In the genomic region with DNA sequence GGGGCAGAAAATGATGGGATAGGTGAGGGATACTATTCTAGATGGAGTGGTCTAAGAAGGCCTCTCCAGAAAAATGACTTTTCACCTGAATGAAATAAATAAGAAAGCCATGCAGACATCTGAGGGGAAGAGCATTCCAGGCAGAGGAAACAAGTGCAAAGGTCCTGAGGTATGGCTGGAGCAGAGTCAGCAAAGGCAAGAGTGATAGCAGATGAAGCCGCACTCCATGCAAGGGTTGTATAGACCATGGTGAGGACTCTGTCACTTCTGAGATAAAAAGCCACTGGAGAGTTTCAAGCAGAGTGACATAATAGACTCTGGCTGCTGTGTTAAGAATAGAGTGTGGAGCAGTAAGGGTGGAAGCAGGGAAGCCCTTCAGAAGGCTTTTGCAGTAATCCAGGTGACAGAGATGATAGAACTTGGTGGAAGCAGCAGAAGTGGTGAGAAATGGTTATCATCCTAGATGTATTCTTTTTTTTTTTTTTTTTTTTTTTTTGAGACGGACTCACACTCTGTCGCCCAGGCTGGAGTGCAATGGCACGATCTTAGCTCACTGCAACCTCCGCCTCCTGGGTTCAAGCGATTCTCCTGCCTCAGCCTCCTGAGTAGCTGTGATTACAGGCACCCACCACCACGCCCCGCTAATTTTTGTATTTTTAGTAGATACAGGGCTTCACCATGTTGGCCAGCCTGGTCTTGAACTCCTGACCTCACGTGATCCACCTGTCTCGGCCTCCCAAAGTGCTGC, we compare ENCODE assay signal across 7 cellular contexts. TPM values are rescaled to one million over a fixed set of nuclear protein-coding genes. Genes with fewer than 3 reads are reported as not detected.
DNase-seq lines count a peak whose midpoint lies in the region; ATAC-seq, FAIRE-seq and TF ChIP-seq lines count a peak whose summit lies in the region.
"Not testable (repeated sequence)": the region's sequence is repeated elsewhere in the genome, so short reads cannot be mapped to it uniquely, and the experiment has no call there.

No MANE protein-coding gene starts in this region.

- CTCF ChIA-PET in CD8-positive, alpha-beta T cell (lab: Charles Lee): interaction anchor here (1.2 to 2.8 kb wide), 3 partner anchors 14 to 68 kb away, joined by 3 to 21 read pairs (median 5); no protein-coding TSS in a partner anchor
- CTCF ChIA-PET in activated CD4-positive, alpha-beta memory T cell treated with anti-CD3 and anti-CD28 coated beads, Interleukin-2, amount 10 ng/mL, durations not matched to agents 7 days and 5 days (lab: Charles Lee): interaction anchor here (0.7 to 1.8 kb wide), 4 partner anchors 60 to 122 kb away, joined by 3 to 6 read pairs (median 4); partner anchors contain the start of genes CCPG1 and PIERCE2
- CTCF ChIA-PET in K562 (lab: Yijun Ruan, JAX; ENCODE audit: low intra/inter-chr PET ratio): not testable (repeated sequence)

- DNase-seq in CD8-positive, alpha-beta T cell: peak in 1 of 7 experiments; percentile 41
- not testable (repeated sequence) for DNase-seq in activated CD4-positive, alpha-beta memory T cell treated with anti-CD3 and anti-CD28 coated beads, Interleukin-2, amount 10 ng/mL, durations not matched to agents 7 days and 5 days; activated T-helper 2 cell treated with anti-CD3 and anti-CD28 coated beads, Interferon-gamma antibody, Interleukin-2, Interleukin-4, amounts not matched to agents 10 μg/mL and 5 μg/mL and 100 μg/mL, durations not matched to agents 14 hours and 24 hours and 36 hours (ENCODE audit: low spot score); immature natural killer cell
- peak in 2 of 4 experiments; percentile 46 to 78 for DNase-seq in K562 (ENCODE audit: extremely low read depth in 1 of 4, low spot score in 3 of 4)

- H3K36me3 ChIP-seq in CD8-positive, alpha-beta T cell (ENCODE audit: insufficient read depth, low read length): not testable (repeated sequence)
- peaks cover 27% of the 10 kb centered on the region for H3K36me3 ChIP-seq in K562 (ENCODE audit: control insufficient read depth, insufficient read depth, low read length)
- peaks cover 13% of the 10 kb centered on the region for H3K36me3 ChIP-seq in neutrophil

- H3K9me1 ChIP-seq in K562 (ENCODE audit: control insufficient read depth, insufficient read depth, low read length): not testable (repeated sequence)

- not testable (repeated sequence) for H2AFZ ChIP-seq in K562 (ENCODE audit: low read depth, low read length)

- H3K9ac ChIP-seq in K562 (ENCODE audit: insufficient read depth in 1 of 2, low read depth in 2 of 2, low read length in 2 of 2): peak overlapping the region in 1 of 2 experiments; percentile 13; a peak in 2 of 4 replicates

- H3K4me1 ChIP-seq in CD8-positive, alpha-beta T cell (ENCODE audit: insufficient read depth, low read length): peaks cover 35% of the 10 kb centered on the region
- peaks cover 31 to 57% of the 10 kb centered on the region in 2 experiments for H3K4me1 ChIP-seq in K562 (replicated peaks in 1 of 2; ENCODE audit: control insufficient read depth in 2 of 2, insufficient read depth in 2 of 2, low read length in 2 of 2)
- peaks cover 82 to 87% of the 10 kb centered on the region in 2 experiments for H3K4me1 ChIP-seq in neutrophil (ENCODE audit: control insufficient read depth in 1 of 2, insufficient read depth in 1 of 2, low read depth in 1 of 2, low read length in 1 of 2)

- not testable (repeated sequence) for H3K27me3 ChIP-seq in CD8-positive, alpha-beta T cell (ENCODE audit: insufficient read depth, low read length); K562 (ENCODE audit: control insufficient read depth in 2 of 2, insufficient read depth in 2 of 2, low read length in 2 of 2); neutrophil

- POLR2A ChIA-PET in CD8-positive, alpha-beta T cell (lab: Charles Lee): interaction anchor here (1.6 kb wide), 1 partner anchor 10 kb away, joined by 8 read pairs; no protein-coding TSS in a partner anchor
- POLR2A ChIA-PET in activated CD4-positive, alpha-beta memory T cell treated with anti-CD3 and anti-CD28 coated beads, Interleukin-2, amount 10 ng/mL, durations not matched to agents 7 days and 5 days (lab: Charles Lee): interaction anchor here (0.7 to 3.2 kb wide), 4 partner anchors 18 to 92 kb away, joined by 3 to 14 read pairs (median 10); partner anchors contain the start of genes PIGB and PIGBOS1
- POLR2A ChIA-PET in K562 (lab: Yijun Ruan, JAX): interaction anchor here (0.9 to 1.7 kb wide), 3 partner anchors 8 to 121 kb away, joined by 3 to 4 read pairs (median 3); no protein-coding TSS in a partner anchor

- BruUV-seq in K562 (replicated peaks; lab: Mats Ljungman, UMichigan): not testable (repeated sequence)

- TF ChIP-seq POLR2A in K562 (conservative IDR thresholded peaks at IDR 0.05): not testable (repeated sequence)

- peak overlapping the region; percentile 96 for H3K4me3 Mint-ChIP-seq in CD8-positive, alpha-beta T cell
- H3K4me3 Mint-ChIP-seq in T-helper 1 cell treated with Interleukin-12 subunit alpha and Interleukin-12 subunit beta and Interleukin-4 antibody, amounts not matched to agents 30 μg/mL and 1 μg/mL, for 36 hours: peak overlapping the region; percentile 11
- H3K4me3 Mint-ChIP-seq in activated CD4-positive, alpha-beta memory T cell treated with anti-CD3 and anti-CD28 coated beads, Interleukin-2, amount 10 ng/mL, durations not matched to agents 7 days and 5 days: peak overlapping the region; percentile 94
- H3K4me3 Mint-ChIP-seq in activated T-helper 2 cell treated with anti-CD3 and anti-CD28 coated beads, Interferon-gamma antibody, Interleukin-2, Interleukin-4, amounts not matched to agents 10 μg/mL and 5 μg/mL and 100 μg/mL, durations not matched to agents 14 hours and 24 hours and 36 hours (ENCODE audit: low read depth): peak overlapping the region; percentile 91
- peak overlapping the region; percentile 51 to 97 (median 96) for H3K4me3 Mint-ChIP-seq in immature natural killer cell

- peak overlapping the region; percentile 57 for H3K4me2 ChIP-seq in K562 (ENCODE audit: insufficient read depth, low read length)

- peaks cover 71% of the 10 kb centered on the region for H3K4me1 Mint-ChIP-seq in CD8-positive, alpha-beta T cell (ENCODE audit: low read depth)
- peaks cover 70% of the 10 kb centered on the region for H3K4me1 Mint-ChIP-seq in T-helper 1 cell treated with Interleukin-12 subunit alpha and Interleukin-12 subunit beta and Interleukin-4 antibody, amounts not matched to agents 30 μg/mL and 1 μg/mL, for 36 hours (ENCODE audit: low read depth)
- peaks cover 76% of the 10 kb centered on the region for H3K4me1 Mint-ChIP-seq in activated CD4-positive, alpha-beta memory T cell treated with anti-CD3 and anti-CD28 coated beads, Interleukin-2, amount 10 ng/mL, durations not matched to agents 7 days and 5 days
- peaks cover 68% of the 10 kb centered on the region for H3K4me1 Mint-ChIP-seq in activated T-helper 2 cell treated with anti-CD3 and anti-CD28 coated beads, Interferon-gamma antibody, Interleukin-2, Interleukin-4, amounts not matched to agents 10 μg/mL and 5 μg/mL and 100 μg/mL, durations not matched to agents 14 hours and 24 hours and 36 hours (ENCODE audit: low read depth)
- H3K4me1 Mint-ChIP-seq in immature natural killer cell: peaks cover 77 to 82% of the 10 kb centered on the region in 2 donors

- peak; percentile 10; the same call in 1 of the 2 replicates for TF ChIP-seq EP300 in K562 (IDR thresholded peaks at IDR 0.05; ENCODE audit: low read length)

- not testable (repeated sequence) for H3K27ac ChIP-seq in CD8-positive, alpha-beta T cell (ENCODE audit: low read depth, low read length)
- peak overlapping the region; percentile 31; the same call in 1 of the 3 replicates for H3K27ac ChIP-seq in K562 (ENCODE audit: extremely low read depth, low read depth, low read length)
- H3K27ac ChIP-seq in neutrophil: peak overlapping the region; percentile 96

- H3K36me3 Mint-ChIP-seq in CD8-positive, alpha-beta T cell: peaks cover 25% of the 10 kb centered on the region
- H3K36me3 Mint-ChIP-seq in T-helper 1 cell treated with Interleukin-12 subunit alpha and Interleukin-12 subunit beta and Interleukin-4 antibody, amounts not matched to agents 30 μg/mL and 1 μg/mL, for 36 hours (ENCODE audit: low read depth): peaks cover 24% of the 10 kb centered on the region
- H3K36me3 Mint-ChIP-seq in activated CD4-positive, alpha-beta memory T cell treated with anti-CD3 and anti-CD28 coated beads, Interleukin-2, amount 10 ng/mL, durations not matched to agents 7 days and 5 days (ENCODE audit: low read depth): peaks cover 46% of the 10 kb centered on the region
- peaks cover 55% of the 10 kb centered on the region for H3K36me3 Mint-ChIP-seq in activated T-helper 2 cell treated with anti-CD3 and anti-CD28 coated beads, Interferon-gamma antibody, Interleukin-2, Interleukin-4, amounts not matched to agents 10 μg/mL and 5 μg/mL and 100 μg/mL, durations not matched to agents 14 hours and 24 hours and 36 hours (ENCODE audit: low read depth)
- not testable (repeated sequence) for H3K36me3 Mint-ChIP-seq in immature natural killer cell

- H3K9me3 Mint-ChIP-seq in CD8-positive, alpha-beta T cell; T-helper 1 cell treated with Interleukin-12 subunit alpha and Interleukin-12 subunit beta and Interleukin-4 antibody, amounts not matched to agents 30 μg/mL and 1 μg/mL, for 36 hours; activated CD4-positive, alpha-beta memory T cell treated with anti-CD3 and anti-CD28 coated beads, Interleukin-2, amount 10 ng/mL, durations not matched to agents 7 days and 5 days; activated T-helper 2 cell treated with anti-CD3 and anti-CD28 coated beads, Interferon-gamma antibody, Interleukin-2, Interleukin-4, amounts not matched to agents 10 μg/mL and 5 μg/mL and 100 μg/mL, durations not matched to agents 14 hours and 24 hours and 36 hours; immature natural killer cell: not testable (repeated sequence)

- ATAC-seq in CD8-positive, alpha-beta T cell: not testable (repeated sequence)
- peak; percentile 39 for ATAC-seq in K562

- peak overlapping the region; percentile 94 for H3K27ac Mint-ChIP-seq in CD8-positive, alpha-beta T cell
- H3K27ac Mint-ChIP-seq in T-helper 1 cell treated with Interleukin-12 subunit alpha and Interleukin-12 subunit beta and Interleukin-4 antibody, amounts not matched to agents 30 μg/mL and 1 μg/mL, for 36 hours: peak overlapping the region; percentile 28
- peak overlapping the region; percentile 37 for H3K27ac Mint-ChIP-seq in activated CD4-positive, alpha-beta memory T cell treated with anti-CD3 and anti-CD28 coated beads, Interleukin-2, amount 10 ng/mL, durations not matched to agents 7 days and 5 days
- not testable (repeated sequence) for H3K27ac Mint-ChIP-seq in activated T-helper 2 cell treated with anti-CD3 and anti-CD28 coated beads, Interferon-gamma antibody, Interleukin-2, Interleukin-4, amounts not matched to agents 10 μg/mL and 5 μg/mL and 100 μg/mL, durations not matched to agents 14 hours and 24 hours and 36 hours
- H3K27ac Mint-ChIP-seq in immature natural killer cell: peak overlapping the region; percentile 95 to 99 (median 98)

- not testable (repeated sequence) for TF ChIP-seq RAD21 in K562 (CRISPR knock-in tag; conservative IDR thresholded peaks at IDR 0.05 in 1 of 2, IDR thresholded peaks at IDR 0.05 in 1 of 2)

- H3K79me2 ChIP-seq in K562 (ENCODE audit: control insufficient read depth, insufficient read depth, low read length): peaks cover 84% of the 10 kb centered on the region

- in situ Hi-C loops in K562 (cut with MboI): loop anchor here (5.0 kb wide), 1 partner anchor 69 kb away; no protein-coding TSS in a partner anchor

- peaks cover 10% of the 10 kb centered on the region; the same call in 1 of the 2 replicates for H4K20me1 ChIP-seq in K562 (replicated peaks; ENCODE audit: control insufficient read depth, insufficient read depth, low read length)

- not testable (repeated sequence) for H3K4me3 ChIP-seq in CD8-positive, alpha-beta T cell (ENCODE audit: low read depth, low read length); K562
- peak overlapping the region; percentile 78 to 83 for H3K4me3 ChIP-seq in neutrophil (ENCODE audit: low read depth in 1 of 2, low read length in 1 of 2)

- not testable (repeated sequence) for H3K9me3 ChIP-seq in CD8-positive, alpha-beta T cell (ENCODE audit: low read length); K562 (replicated peaks; ENCODE audit: control insufficient read depth, insufficient read depth, low read depth, low read length); neutrophil

- not testable (repeated sequence) for TF ChIP-seq CTCF in CD8-positive, alpha-beta T cell (IDR thresholded peaks at IDR 0.05); K562 (IDR thresholded peaks at IDR 0.05 in 2 of 3, conservative IDR thresholded peaks at IDR 0.05 in 1 of 3; ENCODE audit: insufficient read depth in 2 of 3, low read depth in 1 of 3, low read length in 3 of 3); neutrophil (IDR thresholded peaks at IDR 0.05)

- H3K27me3 Mint-ChIP-seq in CD8-positive, alpha-beta T cell (ENCODE audit: low read depth); T-helper 1 cell treated with Interleukin-12 subunit alpha and Interleukin-12 subunit beta and Interleukin-4 antibody, amounts not matched to agents 30 μg/mL and 1 μg/mL, for 36 hours (ENCODE audit: low read depth); activated CD4-positive, alpha-beta memory T cell treated with anti-CD3 and anti-CD28 coated beads, Interleukin-2, amount 10 ng/mL, durations not matched to agents 7 days and 5 days; activated T-helper 2 cell treated with anti-CD3 and anti-CD28 coated beads, Interferon-gamma antibody, Interleukin-2, Interleukin-4, amounts not matched to agents 10 μg/mL and 5 μg/mL and 100 μg/mL, durations not matched to agents 14 hours and 24 hours and 36 hours (ENCODE audit: low read depth): not testable (repeated sequence)
- peaks cover 0 to 16% (median 11%) of the 10 kb centered on the region in 3 donors for H3K27me3 Mint-ChIP-seq in immature natural killer cell (ENCODE audit: low read depth in 3 of 3)

- intact Hi-C loops in CD8-positive, alpha-beta T cell (cut with DNase I, micrococcal nuclease): loop anchor here in 1 of 2 experiments (5.0 kb wide), 1 partner anchor 34 kb away; no protein-coding TSS in a partner anchor
- intact Hi-C loops in activated T-helper 2 cell treated with anti-CD3 and anti-CD28 coated beads, Interferon-gamma antibody, Interleukin-2, Interleukin-4, amounts not matched to agents 10 μg/mL and 5 μg/mL and 100 μg/mL, durations not matched to agents 14 hours and 24 hours and 36 hours (cut with micrococcal nuclease): not testable (repeated sequence)
- intact Hi-C loops in K562 (cut with micrococcal nuclease): loop anchor here (5.0 kb wide), 1 partner anchor 89 kb away; the partner anchor contains the start of gene RSL24D1

- WGBS in K562 (ENCODE audit: insufficient coverage, low coverage, missing lambda C conversion rate): 41% methylated on average over 5 of the region's 10 CpGs

- FAIRE-seq in K562 (lab: Jason Lieb, UNC): peak; percentile 69

RNA-seq across cellular contexts. Expression of gene RAB27A, which starts 3.0 kb away (rescaled TPM):
- total RNA-seq in CD8-positive, alpha-beta T cell: 10 to 100 TPM; 14.9 to 16.9 TPM
- 10 to 100 TPM; 99.0 to 99.9 TPM for total RNA-seq in activated CD4-positive, alpha-beta memory T cell treated with anti-CD3 and anti-CD28 coated beads, Interleukin-2, amount 10 ng/mL, durations not matched to agents 7 days and 5 days
- total RNA-seq in activated T-helper 2 cell treated with anti-CD3 and anti-CD28 coated beads, Interferon-gamma antibody, Interleukin-2, Interleukin-4, amounts not matched to agents 10 μg/mL and 5 μg/mL and 100 μg/mL, durations not matched to agents 14 hours and 24 hours and 36 hours: 72.3 and 74.4 TPM in 2 replicates
- total RNA-seq in K562 (2011; cell fraction: chromatin; rRNA removed; ENCODE audit: low replicate concordance): 30.2 and 106 TPM in 2 replicates
- total RNA-seq in K562 (2011; cell fraction: nucleolus; rRNA removed): 15.7 and 21.6 TPM in 2 replicates
- total RNA-seq in K562 (2011; cell fraction: nucleoplasm; rRNA removed): 67.8 and 109 TPM in 2 replicates
- total RNA-seq in K562 (2014; rRNA removed) (44.7 and 46.7 TPM in 2 replicates), K562 (2014; rRNA removed; fragmentation: Illumina TruSeq; extraction: Trizol) (80.4 and 103 TPM in 2 replicates), K562 (2015; rRNA removed; fragmentation: Illumina TruSeq; extraction: Trizol) (31.4 and 31.5 TPM in 2 replicates), K562 (2021) (85.9 and 90.2 TPM in 2 replicates)
- polyA plus RNA-seq in K562 (2011; rRNA removed) (145 and 171 TPM in 2 replicates), K562 (2014; fragmentation: Illumina TruSeq; extraction: Trizol) (128 TPM in 2 replicates), K562 (2014; fragmentation: Nextera tagmentation; extraction: Ambion mirVana) (10 to 100 TPM; 55.1 to 59.3 TPM), K562 (2014; rRNA removed) (113 and 118 TPM in 2 replicates), immature natural killer cell (100 to 1,000 TPM in 2 of 3 donors, 10 to 100 TPM in 1; 99.6 to 157 (median 150) TPM)
- polyA plus RNA-seq in K562 (2011; cell fraction: cytosol; rRNA removed): 37.8 and 101 TPM in 2 replicates
- polyA plus RNA-seq in K562 (2011; cell fraction: nucleus; rRNA removed): 27.7 and 51.9 TPM in 2 replicates
- 57.6 and 84.6 TPM in 2 replicates for polyA plus RNA-seq in K562 (2012)
- polyA minus RNA-seq in K562 (2011; rRNA and poly(A)+ RNA removed): 142 and 170 TPM in 2 replicates
- polyA minus RNA-seq in K562 (2011; cell fraction: cytosol; rRNA and poly(A)+ RNA removed): 39.3 and 46.7 TPM in 2 replicates
- 15.1 and 33.4 TPM in 2 replicates for polyA minus RNA-seq in K562 (2011; cell fraction: nucleus; rRNA and poly(A)+ RNA removed)

RNA-seq across cellular contexts. Expression of gene PIGBOS1, which starts 32.3 kb away (rescaled TPM):
- 1 to 10 TPM; 6.4 to 6.8 TPM for total RNA-seq in CD8-positive, alpha-beta T cell
- 10 to 100 TPM; 14.7 to 14.9 TPM for total RNA-seq in activated CD4-positive, alpha-beta memory T cell treated with anti-CD3 and anti-CD28 coated beads, Interleukin-2, amount 10 ng/mL, durations not matched to agents 7 days and 5 days
- total RNA-seq in activated T-helper 2 cell treated with anti-CD3 and anti-CD28 coated beads, Interferon-gamma antibody, Interleukin-2, Interleukin-4, amounts not matched to agents 10 μg/mL and 5 μg/mL and 100 μg/mL, durations not matched to agents 14 hours and 24 hours and 36 hours: 9.5 and 12.3 TPM in 2 replicates
- 26.3 and 32.2 TPM in 2 replicates for total RNA-seq in K562 (2011; cell fraction: chromatin; rRNA removed; ENCODE audit: low replicate concordance)
- total RNA-seq in K562 (2011; cell fraction: nucleolus; rRNA removed): 27.1 and 33.7 TPM in 2 replicates
- 30.8 and 33.2 TPM in 2 replicates for total RNA-seq in K562 (2011; cell fraction: nucleoplasm; rRNA removed)
- total RNA-seq in K562 (2014; rRNA removed) (25.8 and 30.1 TPM in 2 replicates), K562 (2014; rRNA removed; fragmentation: Illumina TruSeq; extraction: Trizol) (41.7 and 47.8 TPM in 2 replicates), K562 (2015; rRNA removed; fragmentation: Illumina TruSeq; extraction: Trizol) (50.0 and 51.3 TPM in 2 replicates), K562 (2021) (22.8 and 25.2 TPM in 2 replicates)
- polyA plus RNA-seq in K562 (2011; rRNA removed) (21.0 and 33.2 TPM in 2 replicates), K562 (2014; fragmentation: Illumina TruSeq; extraction: Trizol) (37.4 and 41.4 TPM in 2 replicates), K562 (2014; fragmentation: Nextera tagmentation; extraction: Ambion mirVana) (10 to 100 TPM; 70.4 to 76.2 TPM), K562 (2014; rRNA removed) (46.0 and 46.5 TPM in 2 replicates), immature natural killer cell (10 to 100 TPM; 26.2 to 46.7 (median 34.9) TPM)
- polyA plus RNA-seq in K562 (2011; cell fraction: cytosol; rRNA removed): 22.3 and 33.0 TPM in 2 replicates
- polyA plus RNA-seq in K562 (2011; cell fraction: nucleus; rRNA removed): 5.2 and 8.8 TPM in 2 replicates
- 39.0 and 39.5 TPM in 2 replicates for polyA plus RNA-seq in K562 (2012)
- polyA minus RNA-seq in K562 (2011; rRNA and poly(A)+ RNA removed): 7.0 and 7.4 TPM in 2 replicates
- polyA minus RNA-seq in K562 (2011; cell fraction: cytosol; rRNA and poly(A)+ RNA removed): 4.7 and 6.5 TPM in 2 replicates
- 6.7 and 21.1 TPM in 2 replicates for polyA minus RNA-seq in K562 (2011; cell fraction: nucleus; rRNA and poly(A)+ RNA removed)

RNA-seq across cellular contexts. Expression of gene PIGB, which starts 32.4 kb away (rescaled TPM):
- 10 to 100 TPM; 17.8 to 19.2 TPM for total RNA-seq in CD8-positive, alpha-beta T cell
- 10 to 100 TPM; 28.9 to 29.3 TPM for total RNA-seq in activated CD4-positive, alpha-beta memory T cell treated with anti-CD3 and anti-CD28 coated beads, Interleukin-2, amount 10 ng/mL, durations not matched to agents 7 days and 5 days
- total RNA-seq in activated T-helper 2 cell treated with anti-CD3 and anti-CD28 coated beads, Interferon-gamma antibody, Interleukin-2, Interleukin-4, amounts not matched to agents 10 μg/mL and 5 μg/mL and 100 μg/mL, durations not matched to agents 14 hours and 24 hours and 36 hours: 19.7 and 21.0 TPM in 2 replicates
- 28.2 and 49.6 TPM in 2 replicates for total RNA-seq in K562 (2011; cell fraction: chromatin; rRNA removed; ENCODE audit: low replicate concordance)
- total RNA-seq in K562 (2011; cell fraction: nucleolus; rRNA removed): 20.2 and 21.6 TPM in 2 replicates
- total RNA-seq in K562 (2011; cell fraction: nucleoplasm; rRNA removed): 40.3 and 47.6 TPM in 2 replicates
- total RNA-seq in K562 (2014; rRNA removed): 9.9 and 13.3 TPM in 2 replicates
- 18.2 and 24.4 TPM in 2 replicates for total RNA-seq in K562 (2014; rRNA removed; fragmentation: Illumina TruSeq; extraction: Trizol)
- total RNA-seq in K562 (2015; rRNA removed; fragmentation: Illumina TruSeq; extraction: Trizol): 18.2 and 20.2 TPM in 2 replicates
- 12.8 and 14.4 TPM in 2 replicates for total RNA-seq in K562 (2021)
- polyA plus RNA-seq in K562 (2011; rRNA removed): 25.3 and 32.3 TPM in 2 replicates
- polyA plus RNA-seq in K562 (2011; cell fraction: cytosol; rRNA removed): 10.9 and 18.3 TPM in 2 replicates
- 15.3 and 23.2 TPM in 2 replicates for polyA plus RNA-seq in K562 (2011; cell fraction: nucleus; rRNA removed)
- polyA plus RNA-seq in K562 (2012): 8.4 and 12.3 TPM in 2 replicates
- 14.1 and 15.2 TPM in 2 replicates for polyA plus RNA-seq in K562 (2014; fragmentation: Illumina TruSeq; extraction: Trizol)
- polyA plus RNA-seq in K562 (2014; fragmentation: Nextera tagmentation; extraction: Ambion mirVana): 10 to 100 TPM; 21.0 to 24.4 TPM
- 12.5 and 15.0 TPM in 2 replicates for polyA plus RNA-seq in K562 (2014; rRNA removed)
- polyA minus RNA-seq in K562 (2011; rRNA and poly(A)+ RNA removed): 20.1 and 24.1 TPM in 2 replicates
- 5.9 and 11.3 TPM in 2 replicates for polyA minus RNA-seq in K562 (2011; cell fraction: cytosol; rRNA and poly(A)+ RNA removed)
- polyA minus RNA-seq in K562 (2011; cell fraction: nucleus; rRNA and poly(A)+ RNA removed): 16.3 and 24.3 TPM in 2 replicates
- 10 to 100 TPM in 2 of 3 donors, 1 to 10 TPM in 1; 5.9 to 28.4 (median 19.7) TPM for polyA plus RNA-seq in immature natural killer cell

Comparison
In these comparisons a context has a peak if more than half of its experiments do, and no peak if none do; other contexts are left out.
1. H3K4me3 Mint-ChIP-seq: peak in every context shown above with its lines; median percentile 96 in CD8-positive, alpha-beta T cell; 96 in immature natural killer cell; 94 in activated CD4-positive, alpha-beta memory T cell treated with anti-CD3 and anti-CD28 coated beads, Interleukin-2, amount 10 ng/mL, durations not matched to agents 7 days and 5 days; 91 in activated T-helper 2 cell treated with anti-CD3 and anti-CD28 coated beads, Interferon-gamma antibody, Interleukin-2, Interleukin-4, amounts not matched to agents 10 μg/mL and 5 μg/mL and 100 μg/mL, durations not matched to agents 14 hours and 24 hours and 36 hours; 11 in T-helper 1 cell treated with Interleukin-12 subunit alpha and Interleukin-12 subunit beta and Interleukin-4 antibody, amounts not matched to agents 30 μg/mL and 1 μg/mL, for 36 hours.